18 cellular contexts compared by ENCODE assay signal in genomic region chr15:63559753-63560152, GRCh38. TPM values are rescaled to one million over a fixed set of nuclear protein-coding genes. Genes with fewer than 3 reads are reported as not detected.
"Had no signal": no experiment of that assay in that cellular context is flagged by ENCODE, and none has a peak within 500 bp of the region (broad histone marks: within the 10 kb centered on the region; RNA-seq: fewer than 3 reads in every experiment).

No MANE protein-coding gene starts in this region.

- H3K4me3 ChIP-seq: colonic mucosa, tibial artery, uterus had no signal

- H3K9me3 ChIP-seq: colonic mucosa, neutrophil, tibial artery, uterus had no signal

- H3K27ac Mint-ChIP-seq: T-helper 2 cell treated with Interferon-gamma antibody and Interleukin-4, amounts not matched to agents 5 μg/mL and 100 μg/mL, for 36 hours had no signal

- H3K4me3 Mint-ChIP-seq: activated T-cell treated with anti-CD3 and anti-CD28 coated beads, Interleukin-2, amount 50 U/mL, for 4 hours; T-helper 2 cell treated with Interferon-gamma antibody and Interleukin-4, amounts not matched to agents 5 μg/mL and 100 μg/mL, for 36 hours had no signal

- H3K9me3 Mint-ChIP-seq: activated T-cell treated with anti-CD3 and anti-CD28 coated beads, Interleukin-2, amount 50 U/mL, for 4 hours; T-helper 2 cell treated with Interferon-gamma antibody and Interleukin-4, amounts not matched to agents 5 μg/mL and 100 μg/mL, for 36 hours had no signal

- FAIRE-seq: astrocyte, endothelial cell of umbilical vein had no signal

- H3K36me3 ChIP-seq: colonic mucosa, uterus had no signal

- H3K4me1 ChIP-seq: colonic mucosa, tibial artery, uterus had no signal

- H3K27me3 ChIP-seq: colonic mucosa, neutrophil, tibial artery, uterus had no signal

- H3K27ac ChIP-seq: colonic mucosa, neutrophil, tibial artery, uterus had no signal

- ATAC-seq: left colon had no signal

- DNase-seq: activated CD4-positive, alpha-beta T cell treated with anti-CD3 and anti-CD28 coated beads, Interleukin-2, amount 50 U/mL, for 1 hour; activated gamma-delta T cell; activated T-cell treated with anti-CD3 and anti-CD28 coated beads, Interleukin-2, amount 50 U/mL, for 4 hours; colonic mucosa; effector CD4-positive, alpha-beta T cell; foreskin fibroblast; hippocampal formation; left colon; stimulated activated CD4-positive, alpha-beta T cell treated with anti-CD3 and anti-CD28 coated beads, Interleukin-12 subunit alpha, Interleukin-12 subunit beta, amount 100 ng/mL, for 4 hours; stimulated activated CD4-positive, alpha-beta T cell treated with anti-CD3 and anti-CD28 coated beads, Interleukin-2, amount 100 ng/mL, for 24 hours; SW 1271; tibial artery; uterus had no signal

RNA-seq across cellular contexts. Expression of gene FBXL22, which starts 37.4 kb away (rescaled TPM):
- total RNA-seq: endothelial cell of umbilical vein, SK-MEL-5 had no signal
